In the genomic region with DNA sequence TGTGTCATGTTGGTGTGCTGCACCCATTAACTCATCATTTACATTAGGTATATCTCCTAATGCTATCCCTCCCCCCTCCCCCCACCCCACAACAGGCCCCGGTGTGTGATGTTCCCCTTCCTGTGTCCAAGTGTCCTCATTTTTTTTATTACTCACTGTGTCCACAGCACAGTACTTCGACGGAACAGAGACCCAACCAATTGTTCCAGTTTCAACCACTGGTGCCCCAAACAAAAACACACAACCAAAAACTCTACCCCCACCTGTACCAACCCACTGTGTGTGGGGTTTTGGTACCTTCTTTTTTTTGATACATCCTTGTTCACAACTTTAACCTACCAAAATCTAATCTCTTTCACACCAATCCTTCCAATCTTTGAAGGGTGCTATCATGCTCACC, we compare ENCODE assay signal across 8 cellular contexts. TPM values are rescaled to one million over a fixed set of nuclear protein-coding genes. Genes with fewer than 3 reads are reported as not detected.
DNase-seq lines count a peak whose midpoint lies in the region; ATAC-seq and TF ChIP-seq lines count a peak whose summit lies in the region.
"Not testable (repeated sequence)": the region's sequence is repeated elsewhere in the genome, so short reads cannot be mapped to it uniquely, and the experiment has no call there.

No MANE protein-coding gene starts in this region.

- H3K27ac Mint-ChIP-seq in CD8-positive, alpha-beta T cell: peak overlapping the region; percentile 84
- peak overlapping the region; percentile 9 for H3K27ac Mint-ChIP-seq in T-helper 2 cell treated with Interferon-gamma antibody and Interleukin-4, amounts not matched to agents 5 μg/mL and 100 μg/mL, for 36 hours
- peak overlapping the region; percentile 65 for H3K27ac Mint-ChIP-seq in activated T-helper 2 cell treated with anti-CD3 and anti-CD28 coated beads, Interferon-gamma antibody, Interleukin-2, Interleukin-4, amounts not matched to agents 10 μg/mL and 5 μg/mL and 100 μg/mL, durations not matched to agents 14 hours and 24 hours and 36 hours
- H3K27ac Mint-ChIP-seq in effector memory CD8-positive, alpha-beta T cell: peak overlapping the region in 1 of 2 donors; percentile 39
- H3K27ac Mint-ChIP-seq in natural killer cell: peak overlapping the region in 1 of 2 donors; percentile 63

- not testable (repeated sequence) for H3K27ac ChIP-seq in CD8-positive, alpha-beta T cell (ENCODE audit: low read depth, low read length)

- TF ChIP-seq CTCF in CD8-positive, alpha-beta T cell (IDR thresholded peaks at IDR 0.05); natural killer cell (IDR thresholded peaks at IDR 0.05): not testable (repeated sequence)

- intact Hi-C loops in CD8-positive, alpha-beta T cell (cut with DNase I, micrococcal nuclease): loop anchor here in 1 of 2 experiments (10.0 kb wide), 1 partner anchor 925 kb away; a partner anchor contains a TSS
- intact Hi-C loops in activated T-helper 2 cell treated with anti-CD3 and anti-CD28 coated beads, Interferon-gamma antibody, Interleukin-2, Interleukin-4, amounts not matched to agents 10 μg/mL and 5 μg/mL and 100 μg/mL, durations not matched to agents 14 hours and 24 hours and 36 hours (cut with micrococcal nuclease); natural killer cell (cut with micrococcal nuclease): not testable (repeated sequence)

- H3K4me1 ChIP-seq in CD8-positive, alpha-beta T cell (ENCODE audit: insufficient read depth, low read length): peaks cover 51% of the 10 kb centered on the region

- CTCF ChIA-PET in CD8-positive, alpha-beta T cell (lab: Charles Lee): interaction anchor here (0.6 to 1.9 kb wide), 5 partner anchors 16 to 134 kb away, joined by 3 to 5 read pairs (median 4); no protein-coding TSS in a partner anchor

- not testable (repeated sequence) for H3K27me3 ChIP-seq in CD8-positive, alpha-beta T cell (ENCODE audit: insufficient read depth, low read length)

- not testable (repeated sequence) for DNase-seq in CD8-positive, alpha-beta T cell; T-helper 2 cell treated with Interferon-gamma antibody and Interleukin-4, amounts not matched to agents 5 μg/mL and 100 μg/mL, for 36 hours (ENCODE audit: low spot score); activated T-helper 2 cell treated with anti-CD3 and anti-CD28 coated beads, Interferon-gamma antibody, Interleukin-2, Interleukin-4, amounts not matched to agents 10 μg/mL and 5 μg/mL and 100 μg/mL, durations not matched to agents 14 hours and 24 hours and 36 hours (ENCODE audit: low spot score); effector memory CD8-positive, alpha-beta T cell; natural killer cell; stimulated activated naive CD8-positive, alpha-beta T cell treated with anti-CD3 and anti-CD28 coated beads, Interleukin-15, Interleukin-2, amounts not matched to agents 100 U/mL and 50 U/mL, for 24 hours

- peaks cover 30% of the 10 kb centered on the region for H3K36me3 Mint-ChIP-seq in CD8-positive, alpha-beta T cell
- peaks cover 29% of the 10 kb centered on the region for H3K36me3 Mint-ChIP-seq in T-helper 2 cell treated with Interferon-gamma antibody and Interleukin-4, amounts not matched to agents 5 μg/mL and 100 μg/mL, for 36 hours (ENCODE audit: low read depth)
- peaks cover 54% of the 10 kb centered on the region for H3K36me3 Mint-ChIP-seq in activated T-helper 2 cell treated with anti-CD3 and anti-CD28 coated beads, Interferon-gamma antibody, Interleukin-2, Interleukin-4, amounts not matched to agents 10 μg/mL and 5 μg/mL and 100 μg/mL, durations not matched to agents 14 hours and 24 hours and 36 hours (ENCODE audit: low read depth)
- H3K36me3 Mint-ChIP-seq in effector memory CD8-positive, alpha-beta T cell (ENCODE audit: insufficient read depth): peaks cover 42% of the 10 kb centered on the region
- H3K36me3 Mint-ChIP-seq in natural killer cell: not testable (repeated sequence)

- H3K36me3 ChIP-seq in CD8-positive, alpha-beta T cell (ENCODE audit: insufficient read depth, low read length): not testable (repeated sequence)

- not testable (repeated sequence) for H3K27me3 Mint-ChIP-seq in CD8-positive, alpha-beta T cell (ENCODE audit: low read depth); T-helper 2 cell treated with Interferon-gamma antibody and Interleukin-4, amounts not matched to agents 5 μg/mL and 100 μg/mL, for 36 hours (ENCODE audit: low read depth); activated T-helper 2 cell treated with anti-CD3 and anti-CD28 coated beads, Interferon-gamma antibody, Interleukin-2, Interleukin-4, amounts not matched to agents 10 μg/mL and 5 μg/mL and 100 μg/mL, durations not matched to agents 14 hours and 24 hours and 36 hours (ENCODE audit: low read depth); effector memory CD8-positive, alpha-beta T cell; natural killer cell (ENCODE audit: low read depth in 2 of 2)

- H3K4me1 Mint-ChIP-seq in CD8-positive, alpha-beta T cell (ENCODE audit: low read depth): peaks cover 52% of the 10 kb centered on the region
- peaks cover 26% of the 10 kb centered on the region for H3K4me1 Mint-ChIP-seq in T-helper 2 cell treated with Interferon-gamma antibody and Interleukin-4, amounts not matched to agents 5 μg/mL and 100 μg/mL, for 36 hours (ENCODE audit: low read depth)
- H3K4me1 Mint-ChIP-seq in activated T-helper 2 cell treated with anti-CD3 and anti-CD28 coated beads, Interferon-gamma antibody, Interleukin-2, Interleukin-4, amounts not matched to agents 10 μg/mL and 5 μg/mL and 100 μg/mL, durations not matched to agents 14 hours and 24 hours and 36 hours (ENCODE audit: low read depth): peaks cover 27% of the 10 kb centered on the region
- peaks cover 28 to 46% of the 10 kb centered on the region in 2 donors for H3K4me1 Mint-ChIP-seq in effector memory CD8-positive, alpha-beta T cell (ENCODE audit: low read depth in 2 of 2)
- peaks cover 51 to 54% of the 10 kb centered on the region in 2 donors for H3K4me1 Mint-ChIP-seq in natural killer cell

- H3K9me3 Mint-ChIP-seq in CD8-positive, alpha-beta T cell; T-helper 2 cell treated with Interferon-gamma antibody and Interleukin-4, amounts not matched to agents 5 μg/mL and 100 μg/mL, for 36 hours; activated T-helper 2 cell treated with anti-CD3 and anti-CD28 coated beads, Interferon-gamma antibody, Interleukin-2, Interleukin-4, amounts not matched to agents 10 μg/mL and 5 μg/mL and 100 μg/mL, durations not matched to agents 14 hours and 24 hours and 36 hours; effector memory CD8-positive, alpha-beta T cell; natural killer cell: not testable (repeated sequence)

- POLR2A ChIA-PET in CD8-positive, alpha-beta T cell (lab: Charles Lee): not testable (repeated sequence)

- not testable (repeated sequence) for H3K9me3 ChIP-seq in CD8-positive, alpha-beta T cell (ENCODE audit: low read length)

- not testable (repeated sequence) for H3K4me3 ChIP-seq in CD8-positive, alpha-beta T cell (ENCODE audit: low read depth, low read length)

- not testable (repeated sequence) for ATAC-seq in CD8-positive, alpha-beta T cell; effector memory CD8-positive, alpha-beta T cell (replicated peaks)
- ATAC-seq in GM21447 (IDR thresholded peaks at IDR 0.05; ENCODE audit: unreplicated experiment) (peak; percentile 43), HG02798 (IDR thresholded peaks at IDR 0.05; ENCODE audit: poor library complexity, unreplicated experiment) (peak; percentile 44), natural killer cell (peak in 1 of 3 donors; percentile 7)
- peak; percentile 57 for ATAC-seq in stimulated activated naive CD8-positive, alpha-beta T cell treated with anti-CD3 and anti-CD28 coated beads, Interleukin-15, Interleukin-2, amounts not matched to agents 100 U/mL and 50 U/mL, for 24 hours

- not testable (repeated sequence) for H3K4me3 Mint-ChIP-seq in CD8-positive, alpha-beta T cell; T-helper 2 cell treated with Interferon-gamma antibody and Interleukin-4, amounts not matched to agents 5 μg/mL and 100 μg/mL, for 36 hours
- peak overlapping the region; percentile 9 for H3K4me3 Mint-ChIP-seq in activated T-helper 2 cell treated with anti-CD3 and anti-CD28 coated beads, Interferon-gamma antibody, Interleukin-2, Interleukin-4, amounts not matched to agents 10 μg/mL and 5 μg/mL and 100 μg/mL, durations not matched to agents 14 hours and 24 hours and 36 hours (ENCODE audit: low read depth)
- peak overlapping the region; percentile 0 to 39 for H3K4me3 Mint-ChIP-seq in effector memory CD8-positive, alpha-beta T cell
- H3K4me3 Mint-ChIP-seq in natural killer cell: peak overlapping the region; percentile 1

RNA-seq across cellular contexts. Expression of a gene that starts 6.3 kb away (rescaled TPM):
- total RNA-seq in CD8-positive, alpha-beta T cell: 100 to 1,000 TPM; 381 to 403 TPM
- total RNA-seq in activated T-helper 2 cell treated with anti-CD3 and anti-CD28 coated beads, Interferon-gamma antibody, Interleukin-2, Interleukin-4, amounts not matched to agents 10 μg/mL and 5 μg/mL and 100 μg/mL, durations not matched to agents 14 hours and 24 hours and 36 hours: 321 and 330 TPM in 2 replicates
- 100 to 1,000 TPM; 243 to 266 (median 259) TPM for total RNA-seq in natural killer cell
